Comparison of ENCODE assay signal across 8 cellular contexts in the genomic region with DNA sequence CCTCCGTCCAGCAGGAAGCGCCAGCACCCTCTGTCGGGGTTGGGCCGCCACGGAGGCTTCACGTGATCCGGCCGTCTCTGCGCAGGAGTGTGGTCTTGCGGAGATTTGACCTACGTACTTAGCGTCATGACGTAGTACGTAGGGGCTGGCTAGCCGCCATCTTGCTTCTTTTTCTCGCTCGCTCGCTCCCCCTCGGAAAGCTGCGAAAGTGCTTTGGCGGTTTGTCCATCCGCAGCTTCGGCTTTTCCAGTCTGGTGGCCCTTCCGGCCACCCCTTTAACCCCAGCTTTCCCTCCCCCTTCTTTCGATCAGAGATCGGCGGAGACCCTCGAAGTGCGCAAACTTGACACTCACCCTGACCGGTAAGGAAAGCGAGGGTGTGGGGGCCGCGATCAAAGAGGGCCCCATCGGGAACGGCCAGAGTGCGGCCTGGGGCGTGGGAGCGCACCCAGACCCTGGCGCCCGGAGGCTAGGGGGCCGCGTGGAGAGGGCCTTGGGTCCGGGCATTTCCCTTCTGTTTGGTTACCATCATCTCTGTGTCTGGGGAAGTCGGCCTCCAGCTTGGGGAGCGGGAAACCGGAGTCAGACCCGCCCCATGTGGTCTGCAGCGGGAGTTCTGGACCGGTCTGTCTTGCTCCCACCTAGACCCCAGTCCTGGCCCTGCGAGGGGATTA. TPM values are rescaled to one million over a fixed set of nuclear protein-coding genes. Genes with fewer than 3 reads are reported as not detected.
DNase-seq lines count a peak whose midpoint lies in the region; ATAC-seq and TF ChIP-seq lines count a peak whose summit lies in the region.

A gene (plus strand): TSS at position 156 of the 673 bp plus-strand sequence. CDS start 26,559 bp downstream, outside the sequence.

- peak within 1 kb of the TSS; percentile 93 for H3K4me3 ChIP-seq in AG04449 (ENCODE audit: low read depth, low read length)
- H3K4me3 ChIP-seq in spleen: peak within 1 kb of the TSS; percentile 64 to 93 (median 80)

- H3K27me3 ChIP-seq in spleen (replicated peaks in 1 of 7): no peaks in the 10 kb centered on the region

- ATAC-seq in GM18870 (IDR thresholded peaks at IDR 0.05; ENCODE audit: unreplicated experiment) (peak; percentile 94), HG03139 (IDR thresholded peaks at IDR 0.05; ENCODE audit: unreplicated experiment) (peak; percentile 97), WTC11 (peak; percentile 97)

- H3K4me3 Mint-ChIP-seq in WTC11: peak within 1 kb of the TSS; percentile 95
- peak within 1 kb of the TSS; percentile 89 to 96 (median 94) for H3K4me3 Mint-ChIP-seq in immature natural killer cell

- H3K4me1 Mint-ChIP-seq in WTC11: peaks cover 41% of the 10 kb centered on the region
- peaks cover 49 to 57% of the 10 kb centered on the region in 2 donors for H3K4me1 Mint-ChIP-seq in immature natural killer cell

- H3K27ac Mint-ChIP-seq in WTC11: peak within 1 kb of the TSS; percentile 98
- H3K27ac Mint-ChIP-seq in immature natural killer cell: peak within 1 kb of the TSS; percentile 96 to 99 (median 97)

- CTCF ChIA-PET in AG04449 (lab: Yijun Ruan, JAX): interaction anchor here (0.6 to 3.3 kb wide), 28 partner anchors 9 to 827 kb away, joined by 3 to 41 read pairs (median 4); no protein-coding TSS in a partner anchor
- CTCF ChIA-PET in WTC11 (lab: Charles Lee): interaction anchor here (0.6 to 2.2 kb wide), 25 partner anchors 9 to 518 kb away, joined by 3 to 9 read pairs (median 4); a partner anchor contains a TSS

- H3K27me3 Mint-ChIP-seq in WTC11 (ENCODE audit: low read depth) (no peaks in the 10 kb centered on the region), immature natural killer cell (ENCODE audit: low read depth in 3 of 3) (peaks cover 12 to 22% (median 13%) of the 10 kb centered on the region in 3 donors)

- H3K9me3 Mint-ChIP-seq in WTC11: no peaks in the 10 kb centered on the region
- no peaks in the 10 kb centered on the region for H3K9me3 Mint-ChIP-seq in immature natural killer cell

- no peaks in the 10 kb centered on the region for H3K36me3 Mint-ChIP-seq in WTC11
- peaks cover 0 to 3% (median 0%) of the 10 kb centered on the region in 3 donors for H3K36me3 Mint-ChIP-seq in immature natural killer cell

- H3K27ac ChIP-seq in caudate nucleus (ENCODE audit: low read depth, low read length) (peak within 1 kb of the TSS; percentile 97), spleen (peak within 1 kb of the TSS; percentile 95 to 100 (median 99))

- DNase-seq in AG04449 (ENCODE audit: low read depth, low spot score) (peak; percentile 93), NCI-H2227 (lab: John Stamatoyannopoulos, UW; ENCODE audit: unreplicated experiment) (peak; percentile 98), WTC11 (ENCODE audit: low spot score) (peak; percentile 94), caudate nucleus (lab: John Stamatoyannopoulos, UW) (peak; percentile 22 to 98 (median 93)), immature natural killer cell (peak; percentile 93), spleen (peak; percentile 99)

- WGBS in spleen, 5 donors: 0 to 1% (median 0%) methylated on average over 40 to 50 of the region's 50 CpGs

- no peaks in the 10 kb centered on the region for H3K9me3 ChIP-seq in spleen

- TF ChIP-seq CTCF in AG04449 (IDR thresholded peaks at IDR 0.05; ENCODE audit: insufficient read depth, low read length, missing control alignments): peak; percentile 74
- TF ChIP-seq CTCF in WTC11 (IDR thresholded peaks at IDR 0.05): no peak
- TF ChIP-seq CTCF in spleen (IDR thresholded peaks at IDR 0.05 in 8 of 11, conservative IDR thresholded peaks at IDR 0.05 in 3 of 11): peak in 7 of 11 experiments; percentile 71 to 91 (median 76)

- H3K36me3 ChIP-seq in spleen: peaks cover 0 to 10% (median 6%) of the 10 kb centered on the region in 6 donors

- intact Hi-C loops in spleen (cut with DNase I; ENCODE audit: low total_unique reads): loop anchor here (10.0 kb wide), 1 partner anchor 299 kb away; a partner anchor contains a TSS

- TF ChIP-seq POLR2A in spleen (IDR thresholded peaks at IDR 0.05): peak in 1 of 3 donors; percentile 29

- POLR2A ChIA-PET in AG04449 (lab: Yijun Ruan, JAX): interaction anchor here (0.9 to 1.7 kb wide), 3 partner anchors 9 to 21 kb away, joined by 3 to 9 read pairs (median 4); no protein-coding TSS in a partner anchor
- POLR2A ChIA-PET in WTC11 (lab: Charles Lee): interaction anchor here (0.8 to 1.7 kb wide), 4 partner anchors 8 to 265 kb away, joined by 3 read pairs; no protein-coding TSS in a partner anchor

- peaks cover 36 to 53% (median 50%) of the 10 kb centered on the region in 6 donors for H3K4me1 ChIP-seq in spleen

TF ChIP-seq in WTC11, 78 proteins besides CTCF, POLR2A, EP300 and RAD21 (continues in another document):
- TF ChIP-seq CREM (CRISPR knock-in tag; IDR thresholded peaks at IDR 0.05) (peak; percentile 83), ZNF219 (CRISPR knock-in tag; IDR thresholded peaks at IDR 0.05; ENCODE audit: borderline replicate concordance) (0 out of 2 replicates have a peak, but pooled peaks have one; percentile 68), ETV6 (CRISPR knock-in tag; IDR thresholded peaks at IDR 0.05) (peak; percentile 62; the same call in 1 of the 2 replicates), MYBL2 (CRISPR knock-in tag; IDR thresholded peaks at IDR 0.05) (peak; percentile 78; the same call in 1 of the 2 replicates), ZNF232 (CRISPR knock-in tag; IDR thresholded peaks at IDR 0.05) (0 out of 2 replicates have a peak, but pooled peaks have one; percentile 36), SP1 (CRISPR knock-in tag; conservative IDR thresholded peaks at IDR 0.05) (0 out of 2 replicates have a peak, but pooled peaks have one; percentile 27), OVOL2 (CRISPR knock-in tag; IDR thresholded peaks at IDR 0.05; ENCODE audit: borderline replicate concordance) (no peak), JUN (CRISPR knock-in tag; IDR thresholded peaks at IDR 0.05) (peak; percentile 76; the same call in 1 of the 2 replicates), ZNF671 (CRISPR knock-in tag; IDR thresholded peaks at IDR 0.05) (no peak), SMAD4 (CRISPR knock-in tag; IDR thresholded peaks at IDR 0.05) (no peak), FOXK1 (CRISPR knock-in tag; IDR thresholded peaks at IDR 0.05) (peak; percentile 67), FOXP1 (CRISPR knock-in tag; IDR thresholded peaks at IDR 0.05; ENCODE audit: borderline replicate concordance) (peak; percentile 52; the same call in 1 of the 2 replicates)
- TF ChIP-seq, protein P1, sequence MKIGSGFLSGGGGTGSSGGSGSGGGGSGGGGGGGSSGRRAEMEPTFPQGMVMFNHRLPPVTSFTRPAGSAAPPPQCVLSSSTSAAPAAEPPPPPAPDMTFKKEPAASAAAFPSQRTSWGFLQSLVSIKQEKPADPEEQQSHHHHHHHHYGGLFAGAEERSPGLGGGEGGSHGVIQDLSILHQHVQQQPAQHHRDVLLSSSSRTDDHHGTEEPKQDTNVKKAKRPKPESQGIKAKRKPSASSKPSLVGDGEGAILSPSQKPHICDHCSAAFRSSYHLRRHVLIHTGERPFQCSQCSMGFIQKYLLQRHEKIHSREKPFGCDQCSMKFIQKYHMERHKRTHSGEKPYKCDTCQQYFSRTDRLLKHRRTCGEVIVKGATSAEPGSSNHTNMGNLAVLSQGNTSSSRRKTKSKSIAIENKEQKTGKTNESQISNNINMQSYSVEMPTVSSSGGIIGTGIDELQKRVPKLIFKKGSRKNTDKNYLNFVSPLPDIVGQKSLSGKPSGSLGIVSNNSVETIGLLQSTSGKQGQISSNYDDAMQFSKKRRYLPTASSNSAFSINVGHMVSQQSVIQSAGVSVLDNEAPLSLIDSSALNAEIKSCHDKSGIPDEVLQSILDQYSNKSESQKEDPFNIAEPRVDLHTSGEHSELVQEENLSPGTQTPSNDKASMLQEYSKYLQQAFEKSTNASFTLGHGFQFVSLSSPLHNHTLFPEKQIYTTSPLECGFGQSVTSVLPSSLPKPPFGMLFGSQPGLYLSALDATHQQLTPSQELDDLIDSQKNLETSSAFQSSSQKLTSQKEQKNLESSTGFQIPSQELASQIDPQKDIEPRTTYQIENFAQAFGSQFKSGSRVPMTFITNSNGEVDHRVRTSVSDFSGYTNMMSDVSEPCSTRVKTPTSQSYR (CRISPR knock-in tag; IDR thresholded peaks at IDR 0.05): no peak
- TF ChIP-seq, protein P2, sequence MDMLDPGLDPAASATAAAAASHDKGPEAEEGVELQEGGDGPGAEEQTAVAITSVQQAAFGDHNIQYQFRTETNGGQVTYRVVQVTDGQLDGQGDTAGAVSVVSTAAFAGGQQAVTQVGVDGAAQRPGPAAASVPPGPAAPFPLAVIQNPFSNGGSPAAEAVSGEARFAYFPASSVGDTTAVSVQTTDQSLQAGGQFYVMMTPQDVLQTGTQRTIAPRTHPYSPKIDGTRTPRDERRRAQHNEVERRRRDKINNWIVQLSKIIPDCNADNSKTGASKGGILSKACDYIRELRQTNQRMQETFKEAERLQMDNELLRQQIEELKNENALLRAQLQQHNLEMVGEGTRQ (CRISPR knock-in tag; IDR thresholded peaks at IDR 0.05): peak; percentile 98
- TF ChIP-seq, protein P3, sequence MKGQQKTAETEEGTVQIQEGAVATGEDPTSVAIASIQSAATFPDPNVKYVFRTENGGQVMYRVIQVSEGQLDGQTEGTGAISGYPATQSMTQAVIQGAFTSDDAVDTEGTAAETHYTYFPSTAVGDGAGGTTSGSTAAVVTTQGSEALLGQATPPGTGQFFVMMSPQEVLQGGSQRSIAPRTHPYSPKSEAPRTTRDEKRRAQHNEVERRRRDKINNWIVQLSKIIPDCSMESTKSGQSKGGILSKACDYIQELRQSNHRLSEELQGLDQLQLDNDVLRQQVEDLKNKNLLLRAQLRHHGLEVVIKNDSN (CRISPR knock-in tag; IDR thresholded peaks at IDR 0.05): peak; percentile 98
- TF ChIP-seq, protein P4, sequence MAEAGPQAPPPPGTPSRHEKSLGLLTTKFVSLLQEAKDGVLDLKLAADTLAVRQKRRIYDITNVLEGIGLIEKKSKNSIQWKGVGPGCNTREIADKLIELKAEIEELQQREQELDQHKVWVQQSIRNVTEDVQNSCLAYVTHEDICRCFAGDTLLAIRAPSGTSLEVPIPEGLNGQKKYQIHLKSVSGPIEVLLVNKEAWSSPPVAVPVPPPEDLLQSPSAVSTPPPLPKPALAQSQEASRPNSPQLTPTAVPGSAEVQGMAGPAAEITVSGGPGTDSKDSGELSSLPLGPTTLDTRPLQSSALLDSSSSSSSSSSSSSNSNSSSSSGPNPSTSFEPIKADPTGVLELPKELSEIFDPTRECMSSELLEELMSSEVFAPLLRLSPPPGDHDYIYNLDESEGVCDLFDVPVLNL (CRISPR knock-in tag; IDR thresholded peaks at IDR 0.05; ENCODE audit: borderline replicate concordance, low read depth): no peak
- TF ChIP-seq, protein P5, sequence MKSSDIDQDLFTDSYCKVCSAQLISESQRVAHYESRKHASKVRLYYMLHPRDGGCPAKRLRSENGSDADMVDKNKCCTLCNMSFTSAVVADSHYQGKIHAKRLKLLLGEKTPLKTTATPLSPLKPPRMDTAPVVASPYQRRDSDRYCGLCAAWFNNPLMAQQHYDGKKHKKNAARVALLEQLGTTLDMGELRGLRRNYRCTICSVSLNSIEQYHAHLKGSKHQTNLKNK (CRISPR knock-in tag; IDR thresholded peaks at IDR 0.05): no peak

RNA-seq across cellular contexts. Expression of the gene that starts here (rescaled TPM):
- total RNA-seq in WTC11 (2021): 199 to 236 TPM (median 203 TPM) in 3 replicates
- polyA plus RNA-seq in immature natural killer cell: 100 to 1,000 TPM in 1 of 3 donors, 10 to 100 TPM in 1, 1 to 10 TPM in 1; 7.9 to 109 (median 21.6) TPM
- total RNA-seq in spleen: 100 to 1,000 TPM; 142 to 216 (median 186) TPM
- polyA plus RNA-seq in spleen: 10 to 100 TPM; 30.1 to 52.1 (median 35.2) TPM

Comparison
In these comparisons a context has a peak if more than half of its experiments do, and no peak if none do; other contexts are left out.
1. Peak in every context shown above with its lines: DNase-seq, ATAC-seq, H3K4me3 ChIP-seq and H3K27ac ChIP-seq.